16 cellular contexts compared by ENCODE assay signal in genomic region chr21:46093668-46094400, GRCh38. TPM values are rescaled to one million over a fixed set of nuclear protein-coding genes. Genes with fewer than 3 reads are reported as not detected.
A peak's percentile ranks its signal among the peaks of the same experiment; 100 is the strongest.
DNase-seq lines count a peak whose midpoint lies in the region; ATAC-seq, FAIRE-seq and TF ChIP-seq lines count a peak whose summit lies in the region.
"Had no signal": no experiment of that assay in that cellular context is flagged by ENCODE, and none has a peak within 500 bp of the region (broad histone marks: within the 10 kb centered on the region; RNA-seq: fewer than 3 reads in every experiment).

No MANE protein-coding gene starts in this region.

- ATAC-seq in GM12878 (no peak), HG03108 (IDR thresholded peaks at IDR 0.05; ENCODE audit: unreplicated experiment) (no peak), HG02678 (IDR thresholded peaks at IDR 0.05; ENCODE audit: unreplicated experiment) (no peak)
- ATAC-seq: mucosa of descending colon, SK-N-SH treated with all-trans-retinoic acid at 6 μM for 48 hours had no signal

- POLR2A ChIA-PET in GM12878 (lab: Charles Lee) = no interaction called here

- no peak for TF ChIP-seq EP300 in GM12878 (IDR thresholded peaks at IDR 0.05; ENCODE audit: borderline replicate concordance in 1 of 2, control insufficient read depth in 1 of 2, low read depth in 2 of 2, low read length in 2 of 2)

- BruUV-seq in GM12878 (replicated peaks; lab: Mats Ljungman, UMichigan) = no TSS peak

- H4K20me1 ChIP-seq in GM12878 (ENCODE audit: control insufficient read depth, insufficient read depth) = no peaks in the 10 kb centered on the region

- H2AFZ ChIP-seq in GM12878 (ENCODE audit: control insufficient read depth, low read depth, low read length) = no peak overlapping the region

- H3K9me3 ChIP-seq in GM12878 (replicated peaks; ENCODE audit: control insufficient read depth, insufficient read depth, low read length) = no peaks in the 10 kb centered on the region; the same call in 2 of the 3 replicates
- no peaks in the 10 kb centered on the region for H3K9me3 ChIP-seq in stomach smooth muscle (ENCODE audit: control insufficient read depth in 2 of 2, low read length in 2 of 2)
- H3K9me3 ChIP-seq: mucosa of descending colon had no signal

- no peak overlapping the region for H3K4me2 ChIP-seq in GM12878 (ENCODE audit: control insufficient read depth, insufficient read depth)

- H3K9ac ChIP-seq in GM12878 (ENCODE audit: control insufficient read depth, insufficient read depth, low read length) = no peak overlapping the region
- H3K9ac ChIP-seq in stomach smooth muscle (ENCODE audit: low read length in 2 of 2) = no peak overlapping the region

- H3K79me2 ChIP-seq in GM12878 (ENCODE audit: control insufficient read depth, insufficient read depth, low read length) = no peaks in the 10 kb centered on the region

- in situ Hi-C loops in GM12878 (cut with MboI) (no loop called here), GM13977 (cut with MboI; ENCODE audit: low pct_unique_long_range_greater_than_20kb, low sequenced_read_pairs, unreplicated experiment) (no loop called here)

- H3K4me1 ChIP-seq in GM12878 (ENCODE audit: control insufficient read depth, insufficient read depth, low read length) (no peaks in the 10 kb centered on the region), stomach smooth muscle (ENCODE audit: control insufficient read depth, insufficient read depth, low read length) (peaks cover 68% of the 10 kb centered on the region)

- TF ChIP-seq POLR2A in GM12878 (IDR thresholded peaks at IDR 0.05; ENCODE audit: low read depth, low read length) = no peak

- WGBS in GM12878 (ENCODE audit: insufficient coverage, insufficient replicate concordance, low lambda C conversion rate, missing lambda C conversion rate) = 24% methylated on average over 11 of the region's 11 CpGs

- SMC1A ChIA-PET in GM12878 (lab: Charles Lee; ENCODE audit: uncharacterized antibody, unreplicated experiment) = no interaction called here

- CTCF ChIA-PET in GM12878 (lab: Yijun Ruan, JAX) = no interaction called here

- TF ChIP-seq CTCF in GM12878 (IDR thresholded peaks at IDR 0.05 in 2 of 3, conservative IDR thresholded peaks at IDR 0.05 in 1 of 3; ENCODE audit: control insufficient read depth in 2 of 3, extremely low read depth in 1 of 3, insufficient read depth in 1 of 3, low read depth in 3 of 3, low read length in 3 of 3) = no peak
- TF ChIP-seq CTCF in GM13977 (IDR thresholded peaks at IDR 0.05; ENCODE audit: extremely low read depth, insufficient read depth, missing control alignments) = no peak

- H3K27me3 ChIP-seq in GM12878 (replicated peaks in 1 of 2; ENCODE audit: control insufficient read depth in 2 of 2, insufficient read depth in 2 of 2, low read length in 1 of 2) = no peaks in the 10 kb centered on the region
- no peaks in the 10 kb centered on the region for H3K27me3 ChIP-seq in stomach smooth muscle (ENCODE audit: control insufficient read depth in 1 of 2, insufficient read depth in 2 of 2, low read length in 2 of 2)

- RAD21 ChIA-PET in GM12878 (lab: Charles Lee; ENCODE audit: unreplicated experiment) = no interaction called here

- DNase-seq in NK-92 treated with Interleukin-12 subunit alpha and Interleukin-12 subunit beta, amount 100 ng/mL, for 24 hours (lab: John Stamatoyannopoulos, UW) = peak; percentile 37
- DNase-seq in NK-92 (lab: John Stamatoyannopoulos, UW; ENCODE audit: unreplicated experiment) (no peak), GM12878 (ENCODE audit: low read depth, low spot score) (no peak), mesenteric fat pad (ENCODE audit: low spot score) (peak; percentile 88), GM13977 (ENCODE audit: low spot score) (no peak)
- DNase-seq: anterior cingulate cortex; effector CD4-positive, alpha-beta T cell; GF-D8; NCI-H2171 had no signal

- no peak overlapping the region for H3K27ac ChIP-seq in GM12878 (ENCODE audit: control insufficient read depth, insufficient read depth)
- peak overlapping the region; percentile 99 for H3K27ac ChIP-seq in stomach smooth muscle (ENCODE audit: low read length)
- H3K27ac ChIP-seq: 22Rv1 had no signal

- intact Hi-C loops in GM12878 (cut with micrococcal nuclease; ENCODE audit: unreplicated experiment) = no loop called here

- H3K4me3 ChIP-seq in GM12878 = no peak overlapping the region
- peak overlapping the region in 1 of 2 donors; percentile 8 for H3K4me3 ChIP-seq in stomach smooth muscle (ENCODE audit: low read length in 2 of 2)
- H3K4me3 ChIP-seq: mucosa of descending colon had no signal

- TF ChIP-seq RAD21 in GM12878 (IDR thresholded peaks at IDR 0.05; ENCODE audit: insufficient read depth, low read depth, low read length) = no peak

- H3K36me3 ChIP-seq in GM12878 (ENCODE audit: control insufficient read depth in 2 of 2, insufficient read depth in 2 of 2, low read length in 1 of 2) (no peaks in the 10 kb centered on the region), stomach smooth muscle (ENCODE audit: control insufficient read depth in 2 of 2, insufficient read depth in 2 of 2, low read length in 2 of 2) (no peaks in the 10 kb centered on the region)

- no peak for FAIRE-seq in GM12878 (lab: Jason Lieb, UNC)
- FAIRE-seq: frontal cortex had no signal

TF ChIP-seq in GM12878, 131 proteins besides CTCF, POLR2A, EP300 and RAD21:
- TF ChIP-seq BMI1 (IDR thresholded peaks at IDR 0.05; ENCODE audit: borderline replicate concordance) = no peak
- TF ChIP-seq USF1 (IDR thresholded peaks at IDR 0.05; ENCODE audit: borderline replicate concordance, extremely low read length, insufficient read depth, low read depth, low read length) = peak; percentile 7
- TF ChIP-seq JUNB (IDR thresholded peaks at IDR 0.05) = no peak

RNA-seq across cellular contexts. Expression of gene COL6A2, which starts 4.1 kb away (rescaled TPM):
- total RNA-seq in GM12878 (2013; cell fraction: nucleolus; rRNA removed) = 0.94 TPM in 1 of 2 replicates, not detected in the other
- total RNA-seq in GM12878 (2014; rRNA removed) = not detected in 2 replicates
- not detected in 2 replicates for total RNA-seq in GM12878 (2014; rRNA removed; fragmentation: Illumina TruSeq; extraction: Trizol)
- 0.58 and 1.3 TPM in 2 replicates for total RNA-seq in GM12878 (2021)
- polyA plus RNA-seq in GM12878 (2011; ENCODE audit: low read depth) = not detected
- polyA plus RNA-seq in GM12878 (2011; rRNA removed) = not detected in 2 replicates
- 0.01 and 0.02 TPM in 2 replicates for polyA plus RNA-seq in GM12878 (2011; cell fraction: cytosol; rRNA removed)
- polyA plus RNA-seq in GM12878 (2011; cell fraction: nucleus; rRNA removed) = 0.04 and 0.06 TPM in 2 replicates
- 0.14 and 0.15 TPM in 2 replicates for polyA plus RNA-seq in GM12878 (2012)
- polyA plus RNA-seq in GM12878 (2014; fragmentation: Illumina TruSeq; extraction: Trizol) = not detected in 2 replicates
- not detected for polyA plus RNA-seq in GM12878 (2014; fragmentation: Nextera tagmentation; extraction: Ambion mirVana)
- polyA plus RNA-seq in GM12878 (2014; rRNA removed) = 0.04 TPM in 1 of 2 replicates, not detected in the other
- under 1 TPM; 0.16 to 0.34 TPM for polyA plus RNA-seq in GM12878 (2016; fragmentation: Nextera tagmentation; extraction: Ambion mirVana)
- not detected in 2 replicates for polyA minus RNA-seq in GM12878 (2011; rRNA and poly(A)+ RNA removed)
- not detected in 2 replicates for polyA minus RNA-seq in GM12878 (2011; cell fraction: cytosol; rRNA and poly(A)+ RNA removed)
- not detected in 2 replicates for polyA minus RNA-seq in GM12878 (2011; cell fraction: nucleus; rRNA and poly(A)+ RNA removed)
- total RNA-seq in mesenteric fat pad = 735 TPM

Comparison
In these comparisons a context has a peak if more than half of its experiments do, and no peak if none do; other contexts are left out.
1. DNase-seq: peak in NK-92 treated with Interleukin-12 subunit alpha and Interleukin-12 subunit beta, amount 100 ng/mL, for 24 hours (single experiment) and mesenteric fat pad (single experiment); none in NK-92 (single experiment), GM12878 (single experiment) and GM13977 (single experiment).
2. RNA of gene COL6A2, which starts 4.1 kb away (total RNA-seq): 735 TPM in mesenteric fat pad (single experiment); 0.58 to 1.3 TPM in GM12878; every median in the first group is over 100 times any median in the second.